12 cellular contexts compared by ENCODE assay signal in genomic region chr2:47833516-47833968, GRCh38. TPM values are rescaled to one million over a fixed set of nuclear protein-coding genes. Genes with fewer than 3 reads are reported as not detected.
DNase-seq lines count a peak whose midpoint lies in the region; ATAC-seq and TF ChIP-seq lines count a peak whose summit lies in the region.
"Had no signal": no experiment of that assay in that cellular context is flagged by ENCODE, and none has a peak within 500 bp of the region (broad histone marks: within the 10 kb centered on the region; RNA-seq: fewer than 3 reads in every experiment).

No MANE protein-coding gene starts in this region.

- TF ChIP-seq CTCF in GM12865 (IDR thresholded peaks at IDR 0.05; ENCODE audit: insufficient read depth, low read depth, low read length, missing control alignments), result no peak

- no peak overlapping the region for H3K4me3 ChIP-seq in GM12865 (ENCODE audit: low read depth, low read length)

- ATAC-seq in GM19452 (IDR thresholded peaks at IDR 0.05; ENCODE audit: unreplicated experiment) (peak; percentile 88), HG02763 (IDR thresholded peaks at IDR 0.05; ENCODE audit: unreplicated experiment) (peak; percentile 75), HG03469 (IDR thresholded peaks at IDR 0.05; ENCODE audit: unreplicated experiment) (peak; percentile 89)
- ATAC-seq: SK-N-SH treated with all-trans-retinoic acid at 6 μM for 48 hours had no signal

- DNase-seq in GM12865 (ENCODE audit: low read depth) (peak; percentile 40), NCI-H1436 treated with DMSO at 0.1 percent for 48 hours (lab: John Stamatoyannopoulos, UW) (no peak), dedifferentiated amniotic fluid mesenchymal stem cell (ENCODE audit: extremely low spot score) (no peak), dermis blood vessel endothelial cell (no peak), HUDEP-2 (lab: John Stamatoyannopoulos, UW; ENCODE audit: unreplicated experiment in 76 of 76) (no peak)
- DNase-seq: activated CD4-positive, alpha-beta T cell treated with anti-CD3 and anti-CD28 coated beads for 48 hours; DND-41; NCI-H1417 had no signal

RNA-seq across cellular contexts. Expression of gene MSH6, which starts 50.6 kb away (rescaled TPM):
- 50.7 and 53.0 TPM in 2 replicates for total RNA-seq in dermis blood vessel endothelial cell
